8 cellular contexts compared by ENCODE assay signal in the genomic region with DNA sequence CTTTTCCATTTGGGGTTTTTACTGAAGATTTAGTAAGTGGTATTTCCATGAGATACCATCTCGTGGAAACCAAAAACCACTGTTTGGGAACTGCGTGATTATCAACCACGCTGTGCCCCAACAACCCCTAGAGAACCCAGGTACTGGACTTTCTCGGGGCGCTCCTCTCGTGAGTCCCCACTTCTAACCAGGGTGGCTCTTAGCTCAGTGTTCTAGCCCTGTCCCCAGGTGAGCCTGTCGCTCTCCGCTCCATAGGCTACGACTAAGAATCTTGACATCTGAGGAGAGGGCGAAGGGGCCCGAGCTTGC. TPM values are rescaled to one million over a fixed set of nuclear protein-coding genes. Genes with fewer than 3 reads are reported as not detected.
DNase-seq lines count a peak whose midpoint lies in the region; ATAC-seq and TF ChIP-seq lines count a peak whose summit lies in the region.

No MANE protein-coding gene starts in this region.

- H3K36me3 ChIP-seq in RWPE2 (ENCODE audit: low read depth) (peaks cover 35% of the 10 kb centered on the region), psoas muscle (ENCODE audit: insufficient read depth in 1 of 2, low read depth in 1 of 2) (peaks cover 6 to 24% of the 10 kb centered on the region in 2 donors)

- no peaks in the 10 kb centered on the region for H3K27me3 Mint-ChIP-seq in activated naive CD4-positive, alpha-beta T cell treated with anti-CD3 and anti-CD28 coated beads, Interleukin-2, amount 50 U/mL, for 24 hours

- H3K9me3 Mint-ChIP-seq in activated naive CD4-positive, alpha-beta T cell treated with anti-CD3 and anti-CD28 coated beads, Interleukin-2, amount 50 U/mL, for 24 hours: no peaks in the 10 kb centered on the region

- ATAC-seq in RWPE2 (ENCODE audit: low read depth) (no peak), psoas muscle (peak in 3 of 4 donors; percentile 6 to 11 (median 11)), GM18870 (IDR thresholded peaks at IDR 0.05; ENCODE audit: unreplicated experiment) (no peak), GM19463 (IDR thresholded peaks at IDR 0.05; ENCODE audit: unreplicated experiment) (no peak)

- H3K27me3 ChIP-seq in RWPE2 (ENCODE audit: insufficient read depth, poor library complexity, severe bottlenecking) (no peaks in the 10 kb centered on the region), psoas muscle (ENCODE audit: insufficient read depth in 3 of 3, low read length in 2 of 3) (no peaks in the 10 kb centered on the region)

- H3K9me3 ChIP-seq in RWPE2 (ENCODE audit: severe bottlenecking) (no peaks in the 10 kb centered on the region), psoas muscle (no peaks in the 10 kb centered on the region)

- TF ChIP-seq CTCF in RWPE2 (IDR thresholded peaks at IDR 0.05; ENCODE audit: poor library complexity, severe bottlenecking): no peak
- TF ChIP-seq CTCF in fibroblast of the aortic adventitia (IDR thresholded peaks at IDR 0.05; ENCODE audit: insufficient read depth, low read length): no peak
- no peak for TF ChIP-seq CTCF in psoas muscle (IDR thresholded peaks at IDR 0.05)

- H3K4me1 ChIP-seq in RWPE2 (ENCODE audit: insufficient read depth, poor library complexity, severe bottlenecking) (peaks cover 3% of the 10 kb centered on the region), psoas muscle (peaks cover 42% of the 10 kb centered on the region)

- intact Hi-C loops in psoas muscle (cut with DNase I): loop anchor here in 1 of 2 donors (5.0 kb wide), 1 partner anchor 55 kb away; a partner anchor contains a TSS

- peak overlapping the region; percentile 99 for H3K4me3 Mint-ChIP-seq in activated naive CD4-positive, alpha-beta T cell treated with anti-CD3 and anti-CD28 coated beads, Interleukin-2, amount 50 U/mL, for 24 hours

- H3K27ac ChIP-seq in RWPE2 (ENCODE audit: poor library complexity, severe bottlenecking) (peak overlapping the region; percentile 68), psoas muscle (peak overlapping the region; percentile 97)

- H3K27ac Mint-ChIP-seq in activated naive CD4-positive, alpha-beta T cell treated with anti-CD3 and anti-CD28 coated beads, Interleukin-2, amount 50 U/mL, for 24 hours: peak overlapping the region; percentile 99

- H3K4me3 ChIP-seq in RWPE2 (ENCODE audit: severe bottlenecking): peak overlapping the region; percentile 93
- peak overlapping the region; percentile 100 for H3K4me3 ChIP-seq in fibroblast of the aortic adventitia (ENCODE audit: low read depth, low read length)
- peak overlapping the region; percentile 99 for H3K4me3 ChIP-seq in psoas muscle

- peaks cover 65% of the 10 kb centered on the region for H3K4me1 Mint-ChIP-seq in activated naive CD4-positive, alpha-beta T cell treated with anti-CD3 and anti-CD28 coated beads, Interleukin-2, amount 50 U/mL, for 24 hours

- WGBS in psoas muscle, 3 donors: 2 to 3% (median 3%) methylated on average over 11 of the region's 11 CpGs

- H3K36me3 Mint-ChIP-seq in activated naive CD4-positive, alpha-beta T cell treated with anti-CD3 and anti-CD28 coated beads, Interleukin-2, amount 50 U/mL, for 24 hours: peaks cover 5% of the 10 kb centered on the region

- no peak for DNase-seq in activated naive CD4-positive, alpha-beta T cell treated with Interleukin-2 at 50 U/mL for 16 hours
- DNase-seq in RWPE2 (ENCODE audit: low spot score): no peak
- DNase-seq in fibroblast of the aortic adventitia (ENCODE audit: low read depth): no peak
- DNase-seq in psoas muscle: no peak
- no peak for DNase-seq in GM19238 (ENCODE audit: insufficient read length, low spot score)

RNA-seq across cellular contexts. Expression of a gene that starts 0.7 kb away (rescaled TPM):
- total RNA-seq in fibroblast of the aortic adventitia (ENCODE audit: low replicate concordance): 45.5 and 48.7 TPM in 2 replicates
- 10 to 100 TPM; 39.1 to 82.3 (median 55.1) TPM for total RNA-seq in psoas muscle
- polyA plus RNA-seq in psoas muscle: 10 to 100 TPM; 24.3 to 54.9 (median 31.9) TPM

RNA-seq across cellular contexts. Expression of a gene that starts 28.4 kb away (rescaled TPM):
- total RNA-seq in fibroblast of the aortic adventitia (ENCODE audit: low replicate concordance): 0.08 and 0.18 TPM in 2 replicates
- total RNA-seq in psoas muscle: under 1 TPM in 2 of 4 donors, not detected in 2; 0.04 to 0.32 TPM
- under 1 TPM in 2 of 3 donors, not detected in 1; 0.04 to 0.07 TPM for polyA plus RNA-seq in psoas muscle

RNA-seq across cellular contexts. Expression of a gene that starts 38.2 kb away (rescaled TPM):
- total RNA-seq in fibroblast of the aortic adventitia (ENCODE audit: low replicate concordance): 0.45 and 2.7 TPM in 2 replicates
- total RNA-seq in psoas muscle: under 1 TPM; 0.44 to 0.63 (median 0.46) TPM
- polyA plus RNA-seq in psoas muscle: under 1 TPM; 0.04 to 1.00 (median 0.23) TPM

RNA-seq across cellular contexts. Expression of a gene that starts 56.1 kb away (rescaled TPM):
- total RNA-seq in fibroblast of the aortic adventitia (ENCODE audit: low replicate concordance) (10.5 and 16.8 TPM in 2 replicates), psoas muscle (10 to 100 TPM; 24.5 to 26.1 (median 25.3) TPM)
- 10 to 100 TPM; 10.1 to 18.8 (median 15.7) TPM for polyA plus RNA-seq in psoas muscle

Comparison
In these comparisons a context has a peak if more than half of its experiments do, and no peak if none do; other contexts are left out.
1. ATAC-seq: peak in psoas muscle (3 of 4); none in RWPE2 (single experiment), GM18870 (single experiment) and GM19463 (single experiment).
2. Peak in every context shown above with its lines, with median percentiles within 50 percentile points of each other: H3K4me3 ChIP-seq.